Comparison of ENCODE assay signal across 10 cellular contexts in genomic region chr15:70741107-70741511, GRCh38. TPM values are rescaled to one million over a fixed set of nuclear protein-coding genes. Genes with fewer than 3 reads are reported as not detected.
DNase-seq lines count a peak whose midpoint lies in the region; ATAC-seq and TF ChIP-seq lines count a peak whose summit lies in the region.
"Had no signal": no experiment of that assay in that cellular context is flagged by ENCODE, and none has a peak within 500 bp of the region (broad histone marks: within the 10 kb centered on the region; RNA-seq: fewer than 3 reads in every experiment).

No MANE protein-coding gene starts in this region.

- peak overlapping the region; percentile 87 for H3K4me2 ChIP-seq in GM23248 (ENCODE audit: unreplicated experiment)

- no peaks in the 10 kb centered on the region for H3K27me3 ChIP-seq in GM23248 (replicated peaks; ENCODE audit: insufficient read depth)
- H3K27me3 ChIP-seq in RWPE2 (ENCODE audit: insufficient read depth, poor library complexity, severe bottlenecking) = no peaks in the 10 kb centered on the region

- 0 to 18% methylated on average over 1 of the region's 1 CpG for WGBS in GM23248 (ENCODE audit: low coverage in 1 of 2, low lambda C conversion rate in 2 of 2, missing lambda C conversion rate in 2 of 2), 2 experiments

- H3K36me3 ChIP-seq in GM23248 (ENCODE audit: low read depth) (no peaks in the 10 kb centered on the region), RWPE2 (ENCODE audit: low read depth) (no peaks in the 10 kb centered on the region)

- H3K79me2 ChIP-seq in GM23248 (ENCODE audit: insufficient read depth) = peaks cover 98% of the 10 kb centered on the region

- no peak overlapping the region for H2AFZ ChIP-seq in GM23248

- DNase-seq in GM23248 (peak; percentile 89), RWPE2 (ENCODE audit: low spot score) (no peak), glomerular visceral epithelial cell (ENCODE audit: extremely low spot score) (peak; percentile 62), skeletal muscle cell (ENCODE audit: low read depth) (peak; percentile 87), globus pallidus (ENCODE audit: low spot score) (no peak), islet precursor cell (no peak), HUDEP-2 (lab: John Stamatoyannopoulos, UW; ENCODE audit: unreplicated experiment in 76 of 76) (no peak)
- DNase-seq in activated CD4-positive, alpha-beta T cell treated with anti-CD3 and anti-CD28 coated beads for 48 hours = no peak
- DNase-seq: NCI-H2227 treated with DMSO at 0.1 percent for 48 hours; stimulated activated CD4-positive, alpha-beta T cell treated with anti-CD3 and anti-CD28 coated beads, Interleukin-4, amount 100 ng/mL, for 1 hour had no signal

- peak overlapping the region; percentile 44 for H3K9ac ChIP-seq in GM23248

- no peak for TF ChIP-seq CTCF in RWPE2 (IDR thresholded peaks at IDR 0.05; ENCODE audit: poor library complexity, severe bottlenecking)

- H3K27ac ChIP-seq in GM23248 = peak overlapping the region; percentile 67
- peak overlapping the region; percentile 43 for H3K27ac ChIP-seq in RWPE2 (ENCODE audit: poor library complexity, severe bottlenecking)

- H3K4me1 ChIP-seq in GM23248 (ENCODE audit: insufficient read depth) = peaks cover 34% of the 10 kb centered on the region
- peaks cover 33% of the 10 kb centered on the region for H3K4me1 ChIP-seq in RWPE2 (ENCODE audit: insufficient read depth, poor library complexity, severe bottlenecking)

- no peaks in the 10 kb centered on the region for H3K9me2 ChIP-seq in GM23248 (ENCODE audit: insufficient read depth)

- in situ Hi-C loops in GM23248 (cut with MboI) = no loop called here

- H3K9me3 ChIP-seq in GM23248 (ENCODE audit: low read depth) = no peaks in the 10 kb centered on the region
- no peaks in the 10 kb centered on the region for H3K9me3 ChIP-seq in RWPE2 (ENCODE audit: severe bottlenecking)

- H3K4me3 ChIP-seq in GM23248 (no peak overlapping the region), RWPE2 (ENCODE audit: severe bottlenecking) (no peak overlapping the region), skeletal muscle cell (ENCODE audit: low read depth, low read length) (no peak overlapping the region)

- peaks cover 32% of the 10 kb centered on the region for H3F3A ChIP-seq in GM23248 (ENCODE audit: insufficient read depth)

- no peaks in the 10 kb centered on the region for H4K20me1 ChIP-seq in GM23248 (ENCODE audit: insufficient read depth)

- peak; percentile 81 for ATAC-seq in RWPE2 (ENCODE audit: low read depth)

RNA-seq across cellular contexts. Expression of gene UACA, which starts 22.2 kb away (rescaled TPM):
- 47.0 and 64.0 TPM in 2 replicates for total RNA-seq in GM23248 (2014; rRNA removed; shearing (Covaris generic))
- 128 and 135 TPM in 2 replicates for polyA plus RNA-seq in GM23248 (2016; fragmentation: Nextera tagmentation; extraction: Ambion mirVana)

Comparison
In these comparisons a context has a peak if more than half of its experiments do, and no peak if none do; other contexts are left out.
1. DNase-seq: peak in GM23248 (single experiment), glomerular visceral epithelial cell (single experiment) and skeletal muscle cell (single experiment); none in RWPE2 (single experiment), globus pallidus (single experiment), activated CD4-positive, alpha-beta T cell treated with anti-CD3 and anti-CD28 coated beads for 48 hours (single experiment), islet precursor cell (single experiment) and HUDEP-2 (0 of 76).